ENCODE assay signal across 19 cellular contexts in genomic region chr1:237249120-237249519, GRCh38.
DNase-seq lines count a peak whose midpoint lies in the region; ATAC-seq, FAIRE-seq and TF ChIP-seq lines count a peak whose summit lies in the region.
"Had no signal": no experiment of that assay in that cellular context is flagged by ENCODE, and none has a peak within 500 bp of the region (broad histone marks: within the 10 kb centered on the region; RNA-seq: fewer than 3 reads in every experiment).

No MANE protein-coding gene starts in this region.

- H3K36me3 ChIP-seq in H1 (ENCODE audit: control insufficient read depth in 2 of 4, insufficient read depth in 4 of 4, low read length in 3 of 4) (no peaks in the 10 kb centered on the region), suprapubic skin (no peaks in the 10 kb centered on the region)
- H3K36me3 ChIP-seq: BE2C had no signal

- H3K4ac ChIP-seq in H1 (replicated peaks; ENCODE audit: insufficient read length, low read depth, low read length) = no peak overlapping the region

- no peak overlapping the region for H4K5ac ChIP-seq in H1 (ENCODE audit: insufficient read length, low read depth, low read length)

- H2BK12ac ChIP-seq in H1 (ENCODE audit: low read depth, low read length) = no peak overlapping the region

- no peaks in the 10 kb centered on the region for H3K79me1 ChIP-seq in H1 (ENCODE audit: low read depth, low read length)

- ATAC-seq in GM18502 (IDR thresholded peaks at IDR 0.05; ENCODE audit: poor library complexity, unreplicated experiment) = peak; percentile 59
- ATAC-seq in GM18867 (IDR thresholded peaks at IDR 0.05; ENCODE audit: unreplicated experiment) = peak; percentile 59
- peak; percentile 48 for ATAC-seq in HG03442 (IDR thresholded peaks at IDR 0.05; ENCODE audit: unreplicated experiment)
- ATAC-seq: A549, K562 had no signal

- H4K91ac ChIP-seq in H1 (replicated peaks; ENCODE audit: insufficient read length, low read length) = peak overlapping the region; percentile 77

- no peak overlapping the region for H2AFZ ChIP-seq in H1 (ENCODE audit: low read length)

- no peak for TF ChIP-seq CTCF in H1 (IDR thresholded peaks at IDR 0.05; ENCODE audit: control extremely low read depth in 1 of 3, insufficient read depth in 1 of 3, low read depth in 1 of 3, low read length in 3 of 3)
- TF ChIP-seq CTCF in suprapubic skin (IDR thresholded peaks at IDR 0.05) = no peak

- no peak overlapping the region for H3K18ac ChIP-seq in H1 (ENCODE audit: extremely low read depth, low read length)

- no peak overlapping the region for H2BK15ac ChIP-seq in H1 (ENCODE audit: low read length)

- TF ChIP-seq EP300 in H1 (IDR thresholded peaks at IDR 0.05; ENCODE audit: borderline replicate concordance in 1 of 2, low read depth in 2 of 2, low read length in 2 of 2) (no peak), suprapubic skin (IDR thresholded peaks at IDR 0.05) (no peak)

- H3K27ac ChIP-seq in H1 (ENCODE audit: low read depth, low read length) (no peak overlapping the region), suprapubic skin (no peak overlapping the region)
- H3K27ac ChIP-seq: A549, C4-2B had no signal

- no peak overlapping the region for H2BK20ac ChIP-seq in H1 (ENCODE audit: low read length)

- no peak for TF ChIP-seq RAD21 in H1 (IDR thresholded peaks at IDR 0.05 in 1 of 2, conservative IDR thresholded peaks at IDR 0.05 in 1 of 2; ENCODE audit: low read depth in 2 of 2, low read length in 2 of 2)

- H2AK5ac ChIP-seq in H1 (ENCODE audit: low read depth, low read length) = no peak overlapping the region

- no peak overlapping the region for H4K8ac ChIP-seq in H1 (ENCODE audit: extremely low read depth, insufficient read depth, low read length)

- H3K79me2 ChIP-seq in H1 (ENCODE audit: control insufficient read depth in 1 of 2, insufficient read depth in 2 of 2, low read length in 2 of 2) = no peaks in the 10 kb centered on the region

- POLR2A ChIA-PET in H1 (lab: Charles Lee; ENCODE audit: partially characterized antibody) = interaction anchor here (0.7 kb wide), 1 partner anchor 282 kb away, joined by 4 read pairs; no protein-coding TSS in a partner anchor

- no peak overlapping the region for H3K23ac ChIP-seq in H1 (ENCODE audit: insufficient read length)

- H4K20me1 ChIP-seq in H1 (replicated peaks in 1 of 2; ENCODE audit: control insufficient read depth in 1 of 2, insufficient read depth in 2 of 2, low read length in 2 of 2) = no peaks in the 10 kb centered on the region

- no peak overlapping the region for H3K4me3 ChIP-seq in H1 (ENCODE audit: extremely low read depth in 1 of 4, insufficient read depth in 2 of 4, low read depth in 3 of 4, low read length in 4 of 4)
- no peak overlapping the region for H3K4me3 ChIP-seq in suprapubic skin
- H3K4me3 ChIP-seq: A549, K562 had no signal

- no peak for DNase-seq in H1 (ENCODE audit: low read depth in 1 of 2, low spot score in 2 of 2)
- DNase-seq in suprapubic skin (ENCODE audit: low spot score in 2 of 2) = no peak
- DNase-seq in NCI-H146 treated with DMSO at 0.1 percent for 48 hours (lab: John Stamatoyannopoulos, UW; ENCODE audit: unreplicated experiment) = no peak
- DNase-seq: BE2C; CD4-positive, alpha-beta memory T cell; DMS153; DMS79 treated with DMSO at 0.1 percent for 48 hours; EL; HCEC 1CT; HFFc6 had no signal

- H3K56ac ChIP-seq in H1 (replicated peaks; ENCODE audit: insufficient read length, low read depth, low read length) = no peak overlapping the region

- H3K9me3 ChIP-seq in H1 (ENCODE audit: insufficient read depth in 2 of 2, low read depth in 1 of 2, low read length in 1 of 2) = no peaks in the 10 kb centered on the region
- no peaks in the 10 kb centered on the region for H3K9me3 ChIP-seq in suprapubic skin
- H3K9me3 ChIP-seq: A549, BE2C had no signal

- H3K4me2 ChIP-seq in H1 (ENCODE audit: insufficient read depth in 1 of 2, low read depth in 2 of 2, low read length in 2 of 2) = no peak overlapping the region
- H3K4me2 ChIP-seq: A549 had no signal

- no peak for FAIRE-seq in H1 (lab: Jason Lieb, UNC)
- FAIRE-seq: A549, G401.6, GM12891, GM19239, K562 had no signal

- no peak overlapping the region for H3K14ac ChIP-seq in H1 (ENCODE audit: insufficient read length)

- WGBS in H1 (ENCODE audit: extremely low coverage in 1 of 2, insufficient coverage in 1 of 2, insufficient read length in 1 of 2, insufficient replicate concordance in 2 of 2, low coverage in 1 of 2, low lambda C conversion rate in 2 of 2, missing lambda C conversion rate in 1 of 2), 2 experiments = 86% methylated on average over 1 of the region's 1 CpG; no CpG with 5 or more reads in 1 of the 2 experiments
- 41% methylated on average over 1 of the region's 1 CpG for WGBS in suprapubic skin

- peaks cover 0 to 2% (median 0%) of the 10 kb centered on the region in 4 experiments; a peak in 2 of 7 replicates for H3K4me1 ChIP-seq in H1 (replicated peaks in 1 of 4; ENCODE audit: control insufficient read depth in 3 of 4, insufficient read depth in 4 of 4, low read length in 3 of 4)
- H3K4me1 ChIP-seq in suprapubic skin = no peaks in the 10 kb centered on the region
- H3K4me1 ChIP-seq: A549, BE2C had no signal

- H3K9ac ChIP-seq in H1 (replicated peaks in 1 of 4; ENCODE audit: extremely low read depth in 1 of 4, low read depth in 3 of 4, low read length in 3 of 4) = no peak overlapping the region

- H2BK120ac ChIP-seq in H1 (replicated peaks; ENCODE audit: low read depth, low read length) = no peak overlapping the region

- H2BK5ac ChIP-seq in H1 (ENCODE audit: low read depth, low read length) = no peak overlapping the region

- CTCF ChIA-PET in H1 (lab: Charles Lee; ENCODE audit: partially characterized antibody) = interaction anchor here (0.6 to 0.9 kb wide), 2 partner anchors 11 to 202 kb away, joined by 3 to 4 read pairs; no protein-coding TSS in a partner anchor

- TF ChIP-seq POLR2A in H1 (IDR thresholded peaks at IDR 0.05; ENCODE audit: control extremely low read depth in 1 of 2, low read depth in 2 of 2, low read length in 2 of 2) = no peak
- no peak for TF ChIP-seq POLR2A in suprapubic skin (IDR thresholded peaks at IDR 0.05)

- no peaks in the 10 kb centered on the region for H3K23me2 ChIP-seq in H1 (ENCODE audit: low read depth, low read length)

- H3K27me3 ChIP-seq in H1 (replicated peaks in 1 of 4; ENCODE audit: control insufficient read depth in 3 of 4, extremely low read depth in 1 of 4, insufficient read depth in 3 of 4, low read length in 3 of 4) = no peaks in the 10 kb centered on the region
- H3K27me3 ChIP-seq in suprapubic skin = no peaks in the 10 kb centered on the region
- H3K27me3 ChIP-seq: BE2C had no signal

TF ChIP-seq in H1, 55 proteins besides CTCF, POLR2A, EP300 and RAD21:
- TF ChIP-seq NANOG (IDR thresholded peaks at IDR 0.05; ENCODE audit: insufficient read depth, low read depth, low read length, poor library complexity, severe bottlenecking) (no peak), POU5F1 (IDR thresholded peaks at IDR 0.05; ENCODE audit: low read depth, low read length) (no peak), CHD2 (IDR thresholded peaks at IDR 0.05; ENCODE audit: low read length) (no peak), SIX5 (IDR thresholded peaks at IDR 0.05; ENCODE audit: low read depth, low read length) (no peak), YY1 (IDR thresholded peaks at IDR 0.05; ENCODE audit: low read depth, low read length) (no peak), BRCA1 (IDR thresholded peaks at IDR 0.05; ENCODE audit: low read depth, low read length) (no peak), CTBP2 (IDR thresholded peaks at IDR 0.05; ENCODE audit: borderline replicate concordance, insufficient read depth, insufficient read length, low read length) (no peak), SUZ12 (IDR thresholded peaks at IDR 0.05; ENCODE audit: low read length) (no peak), BCL11A (IDR thresholded peaks at IDR 0.05; ENCODE audit: low read depth in 2 of 2, low read length in 2 of 2) (no peak), PHF8 (conservative IDR thresholded peaks at IDR 0.05; ENCODE audit: low read depth, low read length) (no peak), KDM5A (IDR thresholded peaks at IDR 0.05; ENCODE audit: low read length) (no peak), NRF1 (IDR thresholded peaks at IDR 0.05; ENCODE audit: low read depth, low read length) (no peak), KDM4A (IDR thresholded peaks at IDR 0.05; ENCODE audit: low read depth, low read length, severe bottlenecking) (no peak), USF2 (IDR thresholded peaks at IDR 0.05; ENCODE audit: low read length) (no peak), HDAC6 (IDR thresholded peaks at IDR 0.05; ENCODE audit: low read depth, low read length) (no peak), EZH2 (IDR thresholded peaks at IDR 0.05; ENCODE audit: low read depth, low read length, severe bottlenecking) (no peak), POLR2AphosphoS5 (IDR thresholded peaks at IDR 0.05; ENCODE audit: low read depth, low read length) (no peak), CREB1 (IDR thresholded peaks at IDR 0.05) (no peak), SP1 (IDR thresholded peaks at IDR 0.05; ENCODE audit: low read depth, low read length) (no peak)
